In genomic region chr16:1277945-1278282, GRCh38 we compare ENCODE assay signal across 23 cellular contexts. TPM values are rescaled to one million over a fixed set of nuclear protein-coding genes. Genes with fewer than 3 reads are reported as not detected.
DNase-seq lines count a peak whose midpoint lies in the region; ATAC-seq, FAIRE-seq and TF ChIP-seq lines count a peak whose summit lies in the region.
"Had no signal": no experiment of that assay in that cellular context is flagged by ENCODE, and none has a peak within 500 bp of the region (broad histone marks: within the 10 kb centered on the region; RNA-seq: fewer than 3 reads in every experiment).

No MANE protein-coding gene starts in this region.

- H3K23me2 ChIP-seq in H1 (ENCODE audit: low read depth, low read length), result peaks cover 1% of the 10 kb centered on the region; the same call in 1 of the 2 replicates

- H3K9ac ChIP-seq in BLaER1 treated with 17β-estradiol and CSF1 and Interleukin-3, amounts not matched to agents 10 nM and 100 nM, result no peak overlapping the region
- H3K9ac ChIP-seq in H1 (replicated peaks in 1 of 4; ENCODE audit: extremely low read depth in 1 of 4, low read depth in 3 of 4, low read length in 3 of 4), result no peak overlapping the region
- H3K9ac ChIP-seq: BLaER1, KMS-11 had no signal

- H3K56ac ChIP-seq in H1 (replicated peaks; ENCODE audit: insufficient read length, low read depth, low read length), result no peak overlapping the region

- H3K9me3 ChIP-seq in BLaER1 treated with 17β-estradiol and CSF1 and Interleukin-3, amounts not matched to agents 10 nM and 100 nM (replicated peaks in 1 of 11), result no peaks in the 10 kb centered on the region
- H3K9me3 ChIP-seq in Panc1 (ENCODE audit: control insufficient read depth, insufficient read depth, low read depth, low read length), result no peaks in the 10 kb centered on the region
- no peaks in the 10 kb centered on the region for H3K9me3 ChIP-seq in H1 (ENCODE audit: insufficient read depth in 2 of 2, low read depth in 1 of 2, low read length in 1 of 2)
- H3K9me3 ChIP-seq in osteoblast (ENCODE audit: low read depth, low read length), result no peaks in the 10 kb centered on the region
- no peaks in the 10 kb centered on the region for H3K9me3 ChIP-seq in ascending aorta
- H3K9me3 ChIP-seq: BLaER1 had no signal

- H3K4me2 ChIP-seq in BLaER1 treated with 17β-estradiol and CSF1 and Interleukin-3, amounts not matched to agents 10 nM and 100 nM, result peak overlapping the region in 7 of 11 experiments; percentile 1 to 33 (median 21); a peak in 7 of 22 replicates
- peak overlapping the region in 1 of 2 experiments; percentile 21; a peak in 1 of 4 replicates for H3K4me2 ChIP-seq in H1 (ENCODE audit: insufficient read depth in 1 of 2, low read depth in 2 of 2, low read length in 2 of 2)
- no peak overlapping the region for H3K4me2 ChIP-seq in osteoblast (ENCODE audit: insufficient read depth, low read length)
- H3K4me2 ChIP-seq: KMS-11 had no signal

- H2BK120ac ChIP-seq in H1 (replicated peaks; ENCODE audit: low read depth, low read length), result no peak overlapping the region

- BruUV-seq in Panc1 (replicated peaks; lab: Mats Ljungman, UMichigan), result no TSS peak

- no peak overlapping the region; the same call in 1 of the 2 replicates for H2AFZ ChIP-seq in H1 (ENCODE audit: low read length)
- no peak overlapping the region for H2AFZ ChIP-seq in osteoblast (ENCODE audit: low read length)

- no peak overlapping the region for H2AK5ac ChIP-seq in H1 (ENCODE audit: low read depth, low read length)

- no peak overlapping the region for H3K14ac ChIP-seq in H1 (ENCODE audit: insufficient read length)

- no peak overlapping the region for H3K23ac ChIP-seq in H1 (ENCODE audit: insufficient read length)

- POLR2A ChIA-PET in Panc1 (lab: Charles Lee), result interaction anchor here (0.5 kb wide), 1 partner anchor 16 kb away, joined by 7 read pairs; no protein-coding TSS in a partner anchor
- POLR2A ChIA-PET in H1 (lab: Charles Lee; ENCODE audit: partially characterized antibody), result interaction anchor here (1.0 to 1.5 kb wide), 3 partner anchors 11 to 38 kb away, joined by 3 to 4 read pairs (median 3); partner anchors contain the start of gene UBE2I

- 74% methylated on average over 11 of the region's 11 CpGs; no CpG with 5 or more reads in 1 of the 2 experiments for WGBS in H1 (ENCODE audit: extremely low coverage in 1 of 2, insufficient coverage in 1 of 2, insufficient read length in 1 of 2, insufficient replicate concordance in 2 of 2, low coverage in 1 of 2, low lambda C conversion rate in 2 of 2, missing lambda C conversion rate in 1 of 2), 2 experiments

- TF ChIP-seq RAD21 in H1 (IDR thresholded peaks at IDR 0.05 in 1 of 2, conservative IDR thresholded peaks at IDR 0.05 in 1 of 2; ENCODE audit: low read depth in 2 of 2, low read length in 2 of 2), result no peak

- in situ Hi-C loops in Panc1 (cut with HindIII; ENCODE audit: low pct_unique_long_range_greater_than_20kb, low sequenced_read_pairs), result no loop called here

- no peaks in the 10 kb centered on the region for H4K20me1 ChIP-seq in BLaER1 treated with 17β-estradiol and CSF1 and Interleukin-3, amounts not matched to agents 10 nM and 100 nM
- H4K20me1 ChIP-seq in H1 (replicated peaks in 1 of 2; ENCODE audit: control insufficient read depth in 1 of 2, insufficient read depth in 2 of 2, low read length in 2 of 2), result peaks cover 0 to 1% of the 10 kb centered on the region in 2 experiments
- no peaks in the 10 kb centered on the region for H4K20me1 ChIP-seq in osteoblast (ENCODE audit: insufficient read depth, low read length)
- H4K20me1 ChIP-seq: BLaER1 had no signal

- H2BK15ac ChIP-seq in H1 (ENCODE audit: low read length), result peak overlapping the region; percentile 72; the same call in 1 of the 2 replicates

- H3K36me3 ChIP-seq in BLaER1 treated with 17β-estradiol and CSF1 and Interleukin-3, amounts not matched to agents 10 nM and 100 nM, result no peaks in the 10 kb centered on the region
- H3K36me3 ChIP-seq in Panc1 (ENCODE audit: control insufficient read depth, insufficient read depth, low read length) (no peaks in the 10 kb centered on the region), H1 (ENCODE audit: control insufficient read depth in 2 of 4, insufficient read depth in 4 of 4, low read length in 3 of 4) (no peaks in the 10 kb centered on the region), osteoblast (ENCODE audit: insufficient read depth, low read length) (no peaks in the 10 kb centered on the region), ascending aorta (no peaks in the 10 kb centered on the region)
- H3K36me3 ChIP-seq: BLaER1 had no signal

- peaks cover 12 to 54% (median 51%) of the 10 kb centered on the region in 10 experiments for H3K4me1 ChIP-seq in BLaER1 treated with 17β-estradiol and CSF1 and Interleukin-3, amounts not matched to agents 10 nM and 100 nM
- H3K4me1 ChIP-seq in Panc1 (ENCODE audit: control insufficient read depth, insufficient read depth, low read length) (peaks cover 9% of the 10 kb centered on the region), H1 (replicated peaks in 1 of 4; ENCODE audit: control insufficient read depth in 3 of 4, insufficient read depth in 4 of 4, low read length in 3 of 4) (peaks cover 0 to 11% (median 6%) of the 10 kb centered on the region in 4 experiments; a peak in 6 of 7 replicates), osteoblast (ENCODE audit: insufficient read depth, low read length) (no peaks in the 10 kb centered on the region), ascending aorta (no peaks in the 10 kb centered on the region)

- H4K5ac ChIP-seq in H1 (ENCODE audit: insufficient read length, low read depth, low read length), result no peak overlapping the region

- H4K91ac ChIP-seq in H1 (replicated peaks; ENCODE audit: insufficient read length, low read length), result no peak overlapping the region

- ATAC-seq in Panc1 (peak; percentile 29; the same call in 1 of the 2 replicates), HG03139 (IDR thresholded peaks at IDR 0.05; ENCODE audit: unreplicated experiment) (no peak)

- no peak overlapping the region for H3K4me3 ChIP-seq in BLaER1 treated with 17β-estradiol and CSF1 and Interleukin-3, amounts not matched to agents 10 nM and 100 nM
- H3K4me3 ChIP-seq in Panc1 (ENCODE audit: low read depth in 2 of 2, low read length in 2 of 2) (no peak overlapping the region), H1 (ENCODE audit: extremely low read depth in 1 of 4, insufficient read depth in 2 of 4, low read depth in 3 of 4, low read length in 4 of 4) (no peak overlapping the region), osteoblast (ENCODE audit: insufficient read depth, low read length) (no peak overlapping the region), ascending aorta (no peak overlapping the region)
- H3K4me3 ChIP-seq: BLaER1, GM12878 had no signal

- no peak overlapping the region; the same call in none of the 2 replicates for H3K18ac ChIP-seq in H1 (ENCODE audit: extremely low read depth, low read length)

- H2BK5ac ChIP-seq in H1 (ENCODE audit: low read depth, low read length), result peak overlapping the region; percentile 81; the same call in 1 of the 2 replicates

- no peak for TF ChIP-seq CTCF in Panc1 (IDR thresholded peaks at IDR 0.05)
- TF ChIP-seq CTCF in H1 (IDR thresholded peaks at IDR 0.05; ENCODE audit: control extremely low read depth in 1 of 3, insufficient read depth in 1 of 3, low read depth in 1 of 3, low read length in 3 of 3), result no peak
- TF ChIP-seq CTCF in osteoblast (IDR thresholded peaks at IDR 0.05; ENCODE audit: extremely low read depth, low read depth, low read length), result no peak
- TF ChIP-seq CTCF in ascending aorta (IDR thresholded peaks at IDR 0.05), result no peak

- H3K79me1 ChIP-seq in H1 (ENCODE audit: low read depth, low read length), result no peaks in the 10 kb centered on the region

- H3K79me2 ChIP-seq in H1 (ENCODE audit: control insufficient read depth in 1 of 2, insufficient read depth in 2 of 2, low read length in 2 of 2), result no peaks in the 10 kb centered on the region
- H3K79me2 ChIP-seq in osteoblast (ENCODE audit: insufficient read depth, low read length), result no peaks in the 10 kb centered on the region

- H2BK12ac ChIP-seq in H1 (ENCODE audit: low read depth, low read length), result peak overlapping the region; percentile 80; the same call in 1 of the 2 replicates

- peaks cover 11 to 53% (median 30%) of the 10 kb centered on the region in 11 experiments; a peak in 17 of 22 replicates for H3K27me3 ChIP-seq in BLaER1 treated with 17β-estradiol and CSF1 and Interleukin-3, amounts not matched to agents 10 nM and 100 nM
- H3K27me3 ChIP-seq in Panc1 (ENCODE audit: control insufficient read depth, insufficient read depth, low read length) (no peaks in the 10 kb centered on the region), H1 (replicated peaks in 1 of 4; ENCODE audit: control insufficient read depth in 3 of 4, extremely low read depth in 1 of 4, insufficient read depth in 3 of 4, low read length in 3 of 4) (0 out of 7 replicates have a peak, but pooled peaks cover 0 to 2% (median 0%) of the 10 kb centered on the region in 4 experiments), osteoblast (ENCODE audit: insufficient read depth, low read length) (peaks cover 11% of the 10 kb centered on the region), ascending aorta (no peaks in the 10 kb centered on the region)

- H2BK20ac ChIP-seq in H1 (ENCODE audit: low read length), result no peak overlapping the region

- H4K8ac ChIP-seq in H1 (ENCODE audit: extremely low read depth, insufficient read depth, low read length), result no peak overlapping the region; the same call in 1 of the 2 replicates

- no peak overlapping the region for H3K27ac ChIP-seq in BLaER1 treated with 17β-estradiol and CSF1 and Interleukin-3, amounts not matched to agents 10 nM and 100 nM
- H3K27ac ChIP-seq in Panc1 (ENCODE audit: low read length), result no peak overlapping the region
- no peak overlapping the region for H3K27ac ChIP-seq in H1 (ENCODE audit: low read depth, low read length)
- no peak overlapping the region for H3K27ac ChIP-seq in osteoblast (ENCODE audit: low read depth, low read length)
- no peak overlapping the region for H3K27ac ChIP-seq in ascending aorta
- H3K27ac ChIP-seq: 22Rv1, BLaER1, KMS-11 had no signal

- CTCF ChIA-PET in Panc1 (lab: Charles Lee) (no interaction called here), H1 (lab: Charles Lee; ENCODE audit: partially characterized antibody) (interaction anchor here (0.5 to 2.0 kb wide), 3 partner anchors 9 to 977 kb away, joined by 3 to 6 read pairs (median 4); no protein-coding TSS in a partner anchor)

- H3K4ac ChIP-seq in H1 (replicated peaks; ENCODE audit: insufficient read length, low read depth, low read length), result no peak overlapping the region

- no peak for TF ChIP-seq POLR2A in H1 (IDR thresholded peaks at IDR 0.05; ENCODE audit: control extremely low read depth in 1 of 2, low read depth in 2 of 2, low read length in 2 of 2)

- intact Hi-C loops in Panc1 (cut with micrococcal nuclease; ENCODE audit: unreplicated experiment), result no loop called here
- intact Hi-C loops in posterior vena cava (cut with DNase I), result no loop called here
- intact Hi-C loops in ascending aorta (cut with DNase I), result no loop called here

- DNase-seq in Panc1 (ENCODE audit: low read depth, low spot score), result no peak
- no peak for DNase-seq in H1 (ENCODE audit: low read depth in 1 of 2, low spot score in 2 of 2)
- peak; percentile 73 for DNase-seq in osteoblast (ENCODE audit: insufficient read length, low spot score, missing footprints)
- no peak for DNase-seq in posterior vena cava (ENCODE audit: low spot score)
- DNase-seq in ascending aorta (ENCODE audit: low spot score in 2 of 2), result no peak
- DNase-seq in cerebellar nuclear complex (lab: John Stamatoyannopoulos, UW), result no peak
- DNase-seq: AML-193; Calu3; CD4-positive, CD25-positive, alpha-beta regulatory T cell; DMS 273 treated with DMSO at 0.1 percent for 48 hours; GOT3; HCEC 1CT had no signal

- no peak for TF ChIP-seq EP300 in H1 (IDR thresholded peaks at IDR 0.05; ENCODE audit: borderline replicate concordance in 1 of 2, low read depth in 2 of 2, low read length in 2 of 2)

- FAIRE-seq in H1 (lab: Jason Lieb, UNC), result no peak
- FAIRE-seq: GM12878, GM18507 had no signal

RNA-seq across cellular contexts. Expression of gene TPSD1, which starts 22.0 kb away (rescaled TPM):
- 0.26 TPM for total RNA-seq in Panc1 (2021; ENCODE audit: unreplicated experiment)
- polyA plus RNA-seq in Panc1 (2012; ENCODE audit: insufficient read length), result 0.21 TPM
- total RNA-seq in H1 (2021; fragmentation: NEBNext Ultra II Directional; extraction: Animal tissue kit (Norgen Biotek cat#: 25700)), result not detected in 2 replicates
- 0.26 and 0.61 TPM in 2 replicates for polyA plus RNA-seq in H1 (2011; rRNA removed)
- polyA plus RNA-seq in H1 (2011; cell fraction: cytosol; rRNA removed), result 0.62 TPM
- polyA plus RNA-seq in H1 (2011; cell fraction: nucleus; rRNA removed), result 8.5 TPM
- 0.42 to 1.1 TPM (median 0.70 TPM) in 4 replicates for polyA plus RNA-seq in H1 (2012, experiment 1 of 2)
- polyA plus RNA-seq in H1 (2012, experiment 2 of 2), result 0.18 TPM
- 0.36 TPM for polyA plus RNA-seq in H1 (2013, experiment 1 of 2)
- 0.17 TPM for polyA plus RNA-seq in H1 (2013, experiment 2 of 2)
- polyA minus RNA-seq in H1 (2011; rRNA and poly(A)+ RNA removed), result 0.28 TPM in 1 of 2 replicates, not detected in the other
- not detected for polyA minus RNA-seq in H1 (2011; cell fraction: cytosol; rRNA and poly(A)+ RNA removed)
- polyA minus RNA-seq in H1 (2011; cell fraction: nucleus; rRNA and poly(A)+ RNA removed), result not detected
- not detected in 2 replicates for total RNA-seq in osteoblast
- total RNA-seq in posterior vena cava, result 1 to 10 TPM in 1 of 2 donors, under 1 TPM in 1; 0.57 to 4.1 TPM
- 20.8 TPM for total RNA-seq in ascending aorta
- total RNA-seq: Calu3; CD4-positive, CD25-positive, alpha-beta regulatory T cell; Daoy; GM12878; HT1080 had no signal
- polyA plus RNA-seq: CD4-positive, CD25-positive, alpha-beta regulatory T cell; GM12878; IgD-negative memory B cell had no signal

RNA-seq across cellular contexts. Expression of gene UBE2I, which starts 31.5 kb away (rescaled TPM):
- total RNA-seq in Panc1 (2021; ENCODE audit: unreplicated experiment) (198 TPM), osteoblast (37.1 and 49.2 TPM in 2 replicates), posterior vena cava (10 to 100 TPM; 68.0 to 68.4 TPM), ascending aorta (141 TPM)
- 166 TPM for polyA plus RNA-seq in Panc1 (2012; ENCODE audit: insufficient read length)
- total RNA-seq in H1 (2021; fragmentation: NEBNext Ultra II Directional; extraction: Animal tissue kit (Norgen Biotek cat#: 25700)), result 268 and 272 TPM in 2 replicates
- 148 and 162 TPM in 2 replicates for polyA plus RNA-seq in H1 (2011; rRNA removed)
- polyA plus RNA-seq in H1 (2011; cell fraction: cytosol; rRNA removed), result 142 TPM
- polyA plus RNA-seq in H1 (2011; cell fraction: nucleus; rRNA removed), result 143 TPM
- 186 to 197 TPM (median 190 TPM) in 4 replicates for polyA plus RNA-seq in H1 (2012, experiment 1 of 2)
- polyA plus RNA-seq in H1 (2012, experiment 2 of 2), result 278 TPM
- 202 TPM for polyA plus RNA-seq in H1 (2013, experiment 1 of 2)
- 204 TPM for polyA plus RNA-seq in H1 (2013, experiment 2 of 2)
- polyA minus RNA-seq in H1 (2011; rRNA and poly(A)+ RNA removed), result 87.2 and 89.0 TPM in 2 replicates
- polyA minus RNA-seq in H1 (2011; cell fraction: cytosol; rRNA and poly(A)+ RNA removed), result 84.7 TPM
- polyA minus RNA-seq in H1 (2011; cell fraction: nucleus; rRNA and poly(A)+ RNA removed), result 99.4 TPM

RNA-seq across cellular contexts. Expression of gene TPSAB1, which starts 37.4 kb away (rescaled TPM):
- total RNA-seq in Panc1 (2021; ENCODE audit: unreplicated experiment) (not detected), osteoblast (not detected in 2 replicates), posterior vena cava (10 to 100 TPM; 12.2 to 48.3 TPM), ascending aorta (6.7 TPM)
- polyA plus RNA-seq in Panc1 (2012; ENCODE audit: insufficient read length), result not detected
- total RNA-seq in H1 (2021; fragmentation: NEBNext Ultra II Directional; extraction: Animal tissue kit (Norgen Biotek cat#: 25700)), result not detected in 2 replicates
- polyA plus RNA-seq in H1 (2011; rRNA removed), result 0.09 TPM in 2 replicates
- 0.12 TPM for polyA plus RNA-seq in H1 (2011; cell fraction: cytosol; rRNA removed)
- polyA plus RNA-seq in H1 (2011; cell fraction: nucleus; rRNA removed), result 1.5 TPM
- not detected in 4 replicates for polyA plus RNA-seq in H1 (2012, experiment 1 of 2)
- polyA plus RNA-seq in H1 (2012, experiment 2 of 2), result not detected
- not detected for polyA plus RNA-seq in H1 (2013, experiment 1 of 2)
- polyA plus RNA-seq in H1 (2013, experiment 2 of 2), result not detected
- not detected in 2 replicates for polyA minus RNA-seq in H1 (2011; rRNA and poly(A)+ RNA removed)
- not detected for polyA minus RNA-seq in H1 (2011; cell fraction: cytosol; rRNA and poly(A)+ RNA removed)
- polyA minus RNA-seq in H1 (2011; cell fraction: nucleus; rRNA and poly(A)+ RNA removed), result not detected
- total RNA-seq: Calu3; CD4-positive, CD25-positive, alpha-beta regulatory T cell; Daoy; GM12878; HT1080 had no signal
- polyA plus RNA-seq: CD4-positive, CD25-positive, alpha-beta regulatory T cell; IgD-negative memory B cell had no signal

RNA-seq across cellular contexts. Expression of gene TPSB2, which starts 47.9 kb away (rescaled TPM):
- total RNA-seq in Panc1 (2021; ENCODE audit: unreplicated experiment) (0.57 TPM), osteoblast (not detected in 2 replicates), posterior vena cava (10 to 100 TPM; 24.3 to 58.7 TPM), ascending aorta (not detected)
- 0.39 TPM for polyA plus RNA-seq in Panc1 (2012; ENCODE audit: insufficient read length)
- not detected in 2 replicates for total RNA-seq in H1 (2021; fragmentation: NEBNext Ultra II Directional; extraction: Animal tissue kit (Norgen Biotek cat#: 25700))
- 0.08 TPM in 1 of 2 replicates, not detected in the other for polyA plus RNA-seq in H1 (2011; rRNA removed)
- polyA plus RNA-seq in H1 (2011; cell fraction: cytosol; rRNA removed), result 0.06 TPM
- polyA plus RNA-seq in H1 (2011; cell fraction: nucleus; rRNA removed), result 0.50 TPM
- polyA plus RNA-seq in H1 (2012, experiment 1 of 2), result not detected in 4 replicates
- not detected for polyA plus RNA-seq in H1 (2012, experiment 2 of 2)
- polyA plus RNA-seq in H1 (2013, experiment 1 of 2), result not detected
- polyA plus RNA-seq in H1 (2013, experiment 2 of 2), result not detected
- not detected in 2 replicates for polyA minus RNA-seq in H1 (2011; rRNA and poly(A)+ RNA removed)
- polyA minus RNA-seq in H1 (2011; cell fraction: cytosol; rRNA and poly(A)+ RNA removed), result not detected
- polyA minus RNA-seq in H1 (2011; cell fraction: nucleus; rRNA and poly(A)+ RNA removed), result not detected
- total RNA-seq: Calu3; CD4-positive, CD25-positive, alpha-beta regulatory T cell; Daoy; GM12878; HT1080 had no signal
- polyA plus RNA-seq: CD4-positive, CD25-positive, alpha-beta regulatory T cell; GM12878; IgD-negative memory B cell had no signal

RNA-seq across cellular contexts. Expression of gene TPSG1, which starts 52.8 kb away (rescaled TPM):
- total RNA-seq in Panc1 (2021; ENCODE audit: unreplicated experiment) (4.6 TPM), osteoblast (not detected in 2 replicates), posterior vena cava (1 to 10 TPM in 1 of 2 donors, under 1 TPM in 1; 0.52 to 1.3 TPM), ascending aorta (not detected)
- 2.4 TPM for polyA plus RNA-seq in Panc1 (2012; ENCODE audit: insufficient read length)
- not detected in 2 replicates for total RNA-seq in H1 (2021; fragmentation: NEBNext Ultra II Directional; extraction: Animal tissue kit (Norgen Biotek cat#: 25700))
- polyA plus RNA-seq in H1 (2011; rRNA removed), result not detected in 2 replicates
- not detected for polyA plus RNA-seq in H1 (2011; cell fraction: cytosol; rRNA removed)
- polyA plus RNA-seq in H1 (2011; cell fraction: nucleus; rRNA removed), result not detected
- polyA plus RNA-seq in H1 (2012, experiment 1 of 2), result 0.55 to 0.76 TPM (median 0.67 TPM) in 4 replicates
- not detected for polyA plus RNA-seq in H1 (2012, experiment 2 of 2)
- not detected for polyA plus RNA-seq in H1 (2013, experiment 1 of 2)
- polyA plus RNA-seq in H1 (2013, experiment 2 of 2), result not detected
- polyA minus RNA-seq in H1 (2011; rRNA and poly(A)+ RNA removed), result not detected in 2 replicates
- not detected for polyA minus RNA-seq in H1 (2011; cell fraction: cytosol; rRNA and poly(A)+ RNA removed)
- polyA minus RNA-seq in H1 (2011; cell fraction: nucleus; rRNA and poly(A)+ RNA removed), result not detected
- total RNA-seq: A673; Calu3; CD4-positive, CD25-positive, alpha-beta regulatory T cell; GM12878; HT1080 had no signal
- polyA plus RNA-seq: CD4-positive, CD25-positive, alpha-beta regulatory T cell; GM12878; IgD-negative memory B cell had no signal
